In genomic region chr17:6392609-6393367, GRCh38 we compare ENCODE assay signal across 1 cellular context.
A peak's percentile ranks its signal among the peaks of the same experiment; 100 is the strongest.
TF ChIP-seq lines count a peak whose summit lies in the region.

No MANE protein-coding gene starts in this region.

TF ChIP-seq in HepG2, 621 proteins besides CTCF, POLR2A, EP300 and RAD21 (continued from another document and continues in another):
- TF ChIP-seq HMGXB3 (CRISPR knock-in tag; IDR thresholded peaks at IDR 0.05; ENCODE audit: borderline replicate concordance), result 0 out of 2 replicates have a peak, but pooled peaks have one; percentile 42
- no peak for TF ChIP-seq HIVEP1 (CRISPR knock-in tag; IDR thresholded peaks at IDR 0.05)
- TF ChIP-seq ZKSCAN1 (IDR thresholded peaks at IDR 0.05; ENCODE audit: low read length), result no peak
- TF ChIP-seq ZBTB40 (IDR thresholded peaks at IDR 0.05), result no peak
- TF ChIP-seq ZBTB40 (CRISPR knock-in tag; IDR thresholded peaks at IDR 0.05), result peak; percentile 30; the same call in 1 of the 2 replicates
- no peak for TF ChIP-seq ZNF264 (CRISPR knock-in tag; IDR thresholded peaks at IDR 0.05)
- peak; percentile 70 for TF ChIP-seq GATAD2A (CRISPR knock-in tag; IDR thresholded peaks at IDR 0.05)
- TF ChIP-seq, protein P1, sequence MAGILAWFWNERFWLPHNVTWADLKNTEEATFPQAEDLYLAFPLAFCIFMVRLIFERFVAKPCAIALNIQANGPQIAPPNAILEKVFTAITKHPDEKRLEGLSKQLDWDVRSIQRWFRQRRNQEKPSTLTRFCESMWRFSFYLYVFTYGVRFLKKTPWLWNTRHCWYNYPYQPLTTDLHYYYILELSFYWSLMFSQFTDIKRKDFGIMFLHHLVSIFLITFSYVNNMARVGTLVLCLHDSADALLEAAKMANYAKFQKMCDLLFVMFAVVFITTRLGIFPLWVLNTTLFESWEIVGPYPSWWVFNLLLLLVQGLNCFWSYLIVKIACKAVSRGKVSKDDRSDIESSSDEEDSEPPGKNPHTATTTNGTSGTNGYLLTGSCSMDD (CRISPR knock-in tag; IDR thresholded peaks at IDR 0.05), result no peak
- TF ChIP-seq, protein P2, sequence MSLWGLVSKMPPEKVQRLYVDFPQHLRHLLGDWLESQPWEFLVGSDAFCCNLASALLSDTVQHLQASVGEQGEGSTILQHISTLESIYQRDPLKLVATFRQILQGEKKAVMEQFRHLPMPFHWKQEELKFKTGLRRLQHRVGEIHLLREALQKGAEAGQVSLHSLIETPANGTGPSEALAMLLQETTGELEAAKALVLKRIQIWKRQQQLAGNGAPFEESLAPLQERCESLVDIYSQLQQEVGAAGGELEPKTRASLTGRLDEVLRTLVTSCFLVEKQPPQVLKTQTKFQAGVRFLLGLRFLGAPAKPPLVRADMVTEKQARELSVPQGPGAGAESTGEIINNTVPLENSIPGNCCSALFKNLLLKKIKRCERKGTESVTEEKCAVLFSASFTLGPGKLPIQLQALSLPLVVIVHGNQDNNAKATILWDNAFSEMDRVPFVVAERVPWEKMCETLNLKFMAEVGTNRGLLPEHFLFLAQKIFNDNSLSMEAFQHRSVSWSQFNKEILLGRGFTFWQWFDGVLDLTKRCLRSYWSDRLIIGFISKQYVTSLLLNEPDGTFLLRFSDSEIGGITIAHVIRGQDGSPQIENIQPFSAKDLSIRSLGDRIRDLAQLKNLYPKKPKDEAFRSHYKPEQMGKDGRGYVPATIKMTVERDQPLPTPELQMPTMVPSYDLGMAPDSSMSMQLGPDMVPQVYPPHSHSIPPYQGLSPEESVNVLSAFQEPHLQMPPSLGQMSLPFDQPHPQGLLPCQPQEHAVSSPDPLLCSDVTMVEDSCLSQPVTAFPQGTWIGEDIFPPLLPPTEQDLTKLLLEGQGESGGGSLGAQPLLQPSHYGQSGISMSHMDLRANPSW (CRISPR knock-in tag; IDR thresholded peaks at IDR 0.05; ENCODE audit: borderline replicate concordance), result no peak
- TF ChIP-seq, protein P3, sequence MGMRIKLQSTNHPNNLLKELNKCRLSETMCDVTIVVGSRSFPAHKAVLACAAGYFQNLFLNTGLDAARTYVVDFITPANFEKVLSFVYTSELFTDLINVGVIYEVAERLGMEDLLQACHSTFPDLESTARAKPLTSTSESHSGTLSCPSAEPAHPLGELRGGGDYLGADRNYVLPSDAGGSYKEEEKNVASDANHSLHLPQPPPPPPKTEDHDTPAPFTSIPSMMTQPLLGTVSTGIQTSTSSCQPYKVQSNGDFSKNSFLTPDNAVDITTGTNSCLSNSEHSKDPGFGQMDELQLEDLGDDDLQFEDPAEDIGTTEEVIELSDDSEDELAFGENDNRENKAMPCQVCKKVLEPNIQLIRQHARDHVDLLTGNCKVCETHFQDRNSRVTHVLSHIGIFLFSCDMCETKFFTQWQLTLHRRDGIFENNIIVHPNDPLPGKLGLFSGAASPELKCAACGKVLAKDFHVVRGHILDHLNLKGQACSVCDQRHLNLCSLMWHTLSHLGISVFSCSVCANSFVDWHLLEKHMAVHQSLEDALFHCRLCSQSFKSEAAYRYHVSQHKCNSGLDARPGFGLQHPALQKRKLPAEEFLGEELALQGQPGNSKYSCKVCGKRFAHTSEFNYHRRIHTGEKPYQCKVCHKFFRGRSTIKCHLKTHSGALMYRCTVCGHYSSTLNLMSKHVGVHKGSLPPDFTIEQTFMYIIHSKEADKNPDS (CRISPR knock-in tag; IDR thresholded peaks at IDR 0.05), result no peak
- TF ChIP-seq ZNF292 (CRISPR knock-in tag; IDR thresholded peaks at IDR 0.05; ENCODE audit: borderline replicate concordance, low read depth), result 0 out of 2 replicates have a peak, but pooled peaks have one; percentile 24
- no peak for TF ChIP-seq SMYD3 (CRISPR knock-in tag; IDR thresholded peaks at IDR 0.05)
- TF ChIP-seq ZNF598 (CRISPR knock-in tag; IDR thresholded peaks at IDR 0.05; ENCODE audit: borderline replicate concordance), result no peak
- TF ChIP-seq SIX1 (CRISPR knock-in tag; IDR thresholded peaks at IDR 0.05; ENCODE audit: borderline replicate concordance), result no peak
- peak; percentile 64; the same call in 1 of the 2 replicates for TF ChIP-seq KDM5B (CRISPR knock-in tag; IDR thresholded peaks at IDR 0.05; ENCODE audit: borderline replicate concordance)
- no peak for TF ChIP-seq KLF16 (CRISPR knock-in tag; IDR thresholded peaks at IDR 0.05)
- TF ChIP-seq ASH2L (IDR thresholded peaks at IDR 0.05; ENCODE audit: insufficient read length, low read depth, low read length), result peak; percentile 70
- TF ChIP-seq ZMYM3 (CRISPR knock-in tag; IDR thresholded peaks at IDR 0.05), result no peak
- no peak for TF ChIP-seq PAX8 (CRISPR knock-in tag; IDR thresholded peaks at IDR 0.05; ENCODE audit: borderline replicate concordance)
- TF ChIP-seq HCFC1 (IDR thresholded peaks at IDR 0.05; ENCODE audit: low read depth, low read length), result no peak
- TF ChIP-seq KAT2B (IDR thresholded peaks at IDR 0.05; ENCODE audit: borderline replicate concordance, low read depth, low read length), result no peak
- no peak for TF ChIP-seq SOX6 (IDR thresholded peaks at IDR 0.05)
- TF ChIP-seq SOX6 (CRISPR knock-in tag; IDR thresholded peaks at IDR 0.05), result no peak; the same call in 1 of the 2 replicates
- TF ChIP-seq, protein P4, sequence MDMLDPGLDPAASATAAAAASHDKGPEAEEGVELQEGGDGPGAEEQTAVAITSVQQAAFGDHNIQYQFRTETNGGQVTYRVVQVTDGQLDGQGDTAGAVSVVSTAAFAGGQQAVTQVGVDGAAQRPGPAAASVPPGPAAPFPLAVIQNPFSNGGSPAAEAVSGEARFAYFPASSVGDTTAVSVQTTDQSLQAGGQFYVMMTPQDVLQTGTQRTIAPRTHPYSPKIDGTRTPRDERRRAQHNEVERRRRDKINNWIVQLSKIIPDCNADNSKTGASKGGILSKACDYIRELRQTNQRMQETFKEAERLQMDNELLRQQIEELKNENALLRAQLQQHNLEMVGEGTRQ (IDR thresholded peaks at IDR 0.05; ENCODE audit: low read depth, low read length), result no peak
- TF ChIP-seq, protein P4 (CRISPR knock-in tag; IDR thresholded peaks at IDR 0.05; ENCODE audit: borderline replicate concordance), result no peak
- TF ChIP-seq NFIC (IDR thresholded peaks at IDR 0.05; ENCODE audit: low read length), result peak; percentile 96
- TF ChIP-seq ETS1 (CRISPR knock-in tag; IDR thresholded peaks at IDR 0.05), result no peak
- TF ChIP-seq FOXM1 (CRISPR knock-in tag; IDR thresholded peaks at IDR 0.05), result no peak
- no peak for TF ChIP-seq MTERF4 (CRISPR knock-in tag; IDR thresholded peaks at IDR 0.05)
- no peak for TF ChIP-seq MXD4 (CRISPR knock-in tag; IDR thresholded peaks at IDR 0.05)
- peak; percentile 69; the same call in 1 of the 2 replicates for TF ChIP-seq HDAC2 (CRISPR knock-in tag; IDR thresholded peaks at IDR 0.05)
- TF ChIP-seq ZBTB42 (CRISPR knock-in tag; IDR thresholded peaks at IDR 0.05), result no peak
- TF ChIP-seq TBX2 (CRISPR knock-in tag; IDR thresholded peaks at IDR 0.05; ENCODE audit: borderline replicate concordance), result 0 out of 2 replicates have a peak, but pooled peaks have one; percentile 30
- 0 out of 2 replicates have a peak, but pooled peaks have one; percentile 39 for TF ChIP-seq LCORL (IDR thresholded peaks at IDR 0.05)
- TF ChIP-seq LCORL (CRISPR knock-in tag; IDR thresholded peaks at IDR 0.05), result peak; percentile 48; the same call in 1 of the 2 replicates
